1 cellular context compared by ENCODE assay signal in the genomic region with DNA sequence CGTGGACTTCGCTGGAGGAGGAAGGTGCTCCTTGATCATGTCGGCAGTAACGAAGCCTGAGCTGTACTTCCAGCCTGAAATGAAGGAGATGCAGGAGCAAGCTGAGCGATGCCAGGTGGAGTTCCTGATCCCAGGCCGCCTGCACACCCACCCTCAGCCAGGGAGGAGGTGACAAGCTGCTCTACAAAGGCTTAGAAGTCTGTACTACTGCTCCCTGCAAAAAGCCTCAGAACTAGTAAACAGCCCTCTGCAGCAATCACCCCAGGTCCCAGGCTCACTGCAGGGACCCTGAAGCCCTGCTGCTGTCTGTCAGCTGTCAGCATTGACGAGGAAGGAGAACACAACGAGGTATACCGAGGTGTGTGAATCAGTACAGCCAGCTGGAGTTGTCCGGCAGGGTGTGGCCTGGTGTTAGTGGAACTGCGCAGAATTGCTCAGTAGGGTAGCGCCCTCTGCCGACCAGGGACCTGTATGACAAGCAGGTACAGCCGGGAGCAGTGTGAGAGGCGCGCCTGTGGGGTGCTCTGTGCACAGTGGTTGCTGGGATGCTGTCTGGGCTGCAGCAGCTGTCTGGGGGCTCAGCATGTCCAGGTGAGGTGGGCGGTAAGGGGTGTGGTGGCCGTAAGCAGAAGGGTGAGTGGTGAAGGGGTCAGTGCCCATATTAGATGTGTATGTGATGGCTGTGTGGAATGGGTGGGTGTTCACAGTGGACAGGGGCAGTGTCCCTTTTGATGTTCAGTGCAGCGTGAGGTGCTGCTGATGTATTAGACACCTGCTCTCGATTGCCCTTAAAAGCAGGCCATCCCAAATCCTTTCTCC.
TF ChIP-seq lines count a peak whose summit lies in the region.

No MANE protein-coding gene starts in this region.

TF ChIP-seq in K562, 482 proteins besides CTCF, POLR2A, EP300 and RAD21 (continued from another document):
- TF ChIP-seq, protein P1, sequence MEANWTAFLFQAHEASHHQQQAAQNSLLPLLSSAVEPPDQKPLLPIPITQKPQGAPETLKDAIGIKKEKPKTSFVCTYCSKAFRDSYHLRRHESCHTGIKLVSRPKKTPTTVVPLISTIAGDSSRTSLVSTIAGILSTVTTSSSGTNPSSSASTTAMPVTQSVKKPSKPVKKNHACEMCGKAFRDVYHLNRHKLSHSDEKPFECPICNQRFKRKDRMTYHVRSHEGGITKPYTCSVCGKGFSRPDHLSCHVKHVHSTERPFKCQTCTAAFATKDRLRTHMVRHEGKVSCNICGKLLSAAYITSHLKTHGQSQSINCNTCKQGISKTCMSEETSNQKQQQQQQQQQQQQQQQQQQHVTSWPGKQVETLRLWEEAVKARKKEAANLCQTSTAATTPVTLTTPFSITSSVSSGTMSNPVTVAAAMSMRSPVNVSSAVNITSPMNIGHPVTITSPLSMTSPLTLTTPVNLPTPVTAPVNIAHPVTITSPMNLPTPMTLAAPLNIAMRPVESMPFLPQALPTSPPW (CRISPR knock-in tag; IDR thresholded peaks at IDR 0.05), result no peak
- TF ChIP-seq CBX3 (IDR thresholded peaks at IDR 0.05; ENCODE audit: borderline replicate concordance in 1 of 2, low read length in 2 of 2), result no peak
- TF ChIP-seq, protein P2, sequence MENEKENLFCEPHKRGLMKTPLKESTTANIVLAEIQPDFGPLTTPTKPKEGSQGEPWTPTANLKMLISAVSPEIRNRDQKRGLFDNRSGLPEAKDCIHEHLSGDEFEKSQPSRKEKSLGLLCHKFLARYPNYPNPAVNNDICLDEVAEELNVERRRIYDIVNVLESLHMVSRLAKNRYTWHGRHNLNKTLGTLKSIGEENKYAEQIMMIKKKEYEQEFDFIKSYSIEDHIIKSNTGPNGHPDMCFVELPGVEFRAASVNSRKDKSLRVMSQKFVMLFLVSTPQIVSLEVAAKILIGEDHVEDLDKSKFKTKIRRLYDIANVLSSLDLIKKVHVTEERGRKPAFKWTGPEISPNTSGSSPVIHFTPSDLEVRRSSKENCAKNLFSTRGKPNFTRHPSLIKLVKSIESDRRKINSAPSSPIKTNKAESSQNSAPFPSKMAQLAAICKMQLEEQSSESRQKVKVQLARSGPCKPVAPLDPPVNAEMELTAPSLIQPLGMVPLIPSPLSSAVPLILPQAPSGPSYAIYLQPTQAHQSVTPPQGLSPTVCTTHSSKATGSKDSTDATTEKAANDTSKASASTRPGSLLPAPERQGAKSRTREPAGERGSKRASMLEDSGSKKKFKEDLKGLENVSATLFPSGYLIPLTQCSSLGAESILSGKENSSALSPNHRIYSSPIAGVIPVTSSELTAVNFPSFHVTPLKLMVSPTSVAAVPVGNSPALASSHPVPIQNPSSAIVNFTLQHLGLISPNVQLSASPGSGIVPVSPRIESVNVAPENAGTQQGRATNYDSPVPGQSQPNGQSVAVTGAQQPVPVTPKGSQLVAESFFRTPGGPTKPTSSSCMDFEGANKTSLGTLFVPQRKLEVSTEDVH (IDR thresholded peaks at IDR 0.05; ENCODE audit: low read depth, partially characterized antibody), result no peak
